In genomic region chr7:76591602-76592304, GRCh38 we compare ENCODE assay signal across 10 cellular contexts. TPM values are rescaled to one million over a fixed set of nuclear protein-coding genes. Genes with fewer than 3 reads are reported as not detected.
DNase-seq lines count a peak whose midpoint lies in the region; ATAC-seq and TF ChIP-seq lines count a peak whose summit lies in the region.
"Not testable (repeated sequence)": the region's sequence is repeated elsewhere in the genome, so short reads cannot be mapped to it uniquely, and the experiment has no call there.
"Had no signal": no experiment of that assay in that cellular context is flagged by ENCODE, and none has a peak within 500 bp of the region (broad histone marks: within the 10 kb centered on the region; RNA-seq: fewer than 3 reads in every experiment).

No MANE protein-coding gene starts in this region.

- not testable (repeated sequence) for H3K9me3 ChIP-seq in OCI-LY7 (ENCODE audit: low read length)

- H3K4me3 ChIP-seq in OCI-LY7 (ENCODE audit: low read depth, low read length, poor library complexity, severe bottlenecking) = not testable (repeated sequence)

- peak overlapping the region; percentile 17 for H3K4me3 Mint-ChIP-seq in memory B cell

- H3K9me3 Mint-ChIP-seq in memory B cell = not testable (repeated sequence)

- peak; percentile 9 for DNase-seq in GM10266 (ENCODE audit: extremely low spot score)
- DNase-seq in OCI-LY7 (ENCODE audit: low spot score) = peak; percentile 67
- peak in 1 of 2 donors; percentile 21 for DNase-seq in memory B cell (ENCODE audit: low spot score in 2 of 2)

- TF ChIP-seq CTCF in GM10266 (IDR thresholded peaks at IDR 0.05; ENCODE audit: control insufficient read depth, insufficient read depth, low read depth, missing control alignments) (peak; percentile 31), OCI-LY7 (conservative IDR thresholded peaks at IDR 0.05; ENCODE audit: low read length) (peak; percentile 52)

- H3K4me1 ChIP-seq in OCI-LY7 (ENCODE audit: insufficient read depth, low read length, poor library complexity, severe bottlenecking) = peaks cover 23% of the 10 kb centered on the region

- not testable (repeated sequence) for H3K36me3 ChIP-seq in OCI-LY7 (ENCODE audit: insufficient read depth, low read length)

- not testable (repeated sequence) for BruUV-seq in OCI-LY7 (replicated peaks; lab: Mats Ljungman, UMichigan)

- H2AFZ ChIP-seq in OCI-LY7 (ENCODE audit: low read length) = not testable (repeated sequence)

- intact Hi-C loops in OCI-LY7 (cut with micrococcal nuclease; ENCODE audit: unreplicated experiment) = not testable (repeated sequence)

- ATAC-seq in GM18858 (IDR thresholded peaks at IDR 0.05; ENCODE audit: unreplicated experiment) (peak; percentile 78), GM19455 (IDR thresholded peaks at IDR 0.05; ENCODE audit: unreplicated experiment) (peak; percentile 82), GM21825 (IDR thresholded peaks at IDR 0.05; ENCODE audit: unreplicated experiment) (peak; percentile 74), HG03045 (IDR thresholded peaks at IDR 0.05; ENCODE audit: unreplicated experiment) (peak; percentile 58), HG03439 (IDR thresholded peaks at IDR 0.05; ENCODE audit: unreplicated experiment) (peak; percentile 57), memory B cell (ENCODE audit: low read depth) (peak; percentile 97)

- H3K27ac ChIP-seq in OCI-LY7 (ENCODE audit: low read depth, low read length, poor library complexity, severe bottlenecking) = peak overlapping the region; percentile 42

- not testable (repeated sequence) for H3K36me3 Mint-ChIP-seq in memory B cell

- not testable (repeated sequence) for H4K20me1 ChIP-seq in OCI-LY7 (ENCODE audit: insufficient read depth, low read length)

- H3K27me3 Mint-ChIP-seq in memory B cell = not testable (repeated sequence)

- POLR2A ChIA-PET in OCI-LY7 (lab: Charles Lee) = not testable (repeated sequence)

- CTCF ChIA-PET in OCI-LY7 (lab: Charles Lee; ENCODE audit: unreplicated experiment) = not testable (repeated sequence)

- H3K27ac Mint-ChIP-seq in memory B cell = peak overlapping the region; percentile 65

- not testable (repeated sequence) for H3K9me2 ChIP-seq in OCI-LY7 (ENCODE audit: insufficient read depth, low read length)

- peaks cover 14% of the 10 kb centered on the region for H3K4me1 Mint-ChIP-seq in memory B cell

- H3K79me2 ChIP-seq in OCI-LY7 (ENCODE audit: insufficient read depth, low read depth, low read length) = not testable (repeated sequence)

- peak overlapping the region; percentile 64 for H3K4me2 ChIP-seq in OCI-LY7 (ENCODE audit: low read length)

RNA-seq across cellular contexts. Expression of gene POMZP3, which starts 35.3 kb away (rescaled TPM):
- 5.0 and 5.4 TPM in 2 replicates for total RNA-seq in OCI-LY7 (2014; rRNA removed; shearing (Covaris generic))
- 8.5 and 12.2 TPM in 2 replicates for total RNA-seq in OCI-LY7 (2022)

RNA-seq across cellular contexts. Expression of gene SPDYE16, which starts 48.7 kb away (rescaled TPM):
- total RNA-seq in OCI-LY7 (2014; rRNA removed; shearing (Covaris generic)) = 0.67 and 0.88 TPM in 2 replicates
- 0.20 and 0.21 TPM in 2 replicates for total RNA-seq in OCI-LY7 (2022)
- total RNA-seq: mesenteric fat pad, smooth muscle cell had no signal
